Comparison of ENCODE assay signal across 18 cellular contexts in genomic region chr5:30693326-30693725, GRCh38.
"Had no signal": no experiment of that assay in that cellular context is flagged by ENCODE, and none has a peak within 500 bp of the region (broad histone marks: within the 10 kb centered on the region; RNA-seq: fewer than 3 reads in every experiment).

No MANE protein-coding gene starts in this region.

- ATAC-seq: activated CD8-positive, alpha-beta memory T cell treated with anti-CD3 and anti-CD28 coated beads, Interleukin-2, amount 10 ng/mL, durations not matched to agents 7 days and 5 days; activated CD8-positive, alpha-beta T cell treated with anti-CD3 and anti-CD28 coated beads for 36 hours; activated naive CD8-positive, alpha-beta T cell treated with anti-CD3 and anti-CD28 coated beads, Interleukin-2, amount 50 U/mL, for 24 hours; heart right ventricle; left colon had no signal

- DNase-seq: activated CD4-positive, alpha-beta T cell treated with anti-CD3 and anti-CD28 coated beads, Interleukin-2, amount 10 ng/mL, durations not matched to agents 7 days and 5 days; activated CD4-positive, CD25-positive, alpha-beta regulatory T cell treated with anti-CD3 and anti-CD28 coated beads, Interleukin-2, amount 50 U/mL, for 72 hours; activated CD8-positive, alpha-beta memory T cell treated with anti-CD3 and anti-CD28 coated beads, Interleukin-2, amount 10 ng/mL, durations not matched to agents 7 days and 5 days; activated CD8-positive, alpha-beta T cell treated with anti-CD3 and anti-CD28 coated beads for 36 hours; activated gamma-delta T cell; activated naive CD4-positive, alpha-beta T cell treated with anti-CD3 and anti-CD28 coated beads, Interleukin-2, amount 50 U/mL, for 16 hours; activated naive CD8-positive, alpha-beta T cell treated with anti-CD3 and anti-CD28 coated beads, Interleukin-2, amount 50 U/mL, for 24 hours; activated T-cell treated with anti-CD3 and anti-CD28 coated beads for 4 hours; cerebellar nuclear complex; cortex of kidney; heart right ventricle; left colon; mesenchymal stem cell; ovary; spleen; stimulated activated CD4-positive, alpha-beta T cell treated with anti-CD3 and anti-CD28 coated beads, Interleukin-4, amount 100 ng/mL, for 1 hour; stimulated activated naive CD4-positive, alpha-beta T cell; WERI-Rb-1 had no signal
